Comparison of ENCODE assay signal across 30 cellular contexts in the genomic region with DNA sequence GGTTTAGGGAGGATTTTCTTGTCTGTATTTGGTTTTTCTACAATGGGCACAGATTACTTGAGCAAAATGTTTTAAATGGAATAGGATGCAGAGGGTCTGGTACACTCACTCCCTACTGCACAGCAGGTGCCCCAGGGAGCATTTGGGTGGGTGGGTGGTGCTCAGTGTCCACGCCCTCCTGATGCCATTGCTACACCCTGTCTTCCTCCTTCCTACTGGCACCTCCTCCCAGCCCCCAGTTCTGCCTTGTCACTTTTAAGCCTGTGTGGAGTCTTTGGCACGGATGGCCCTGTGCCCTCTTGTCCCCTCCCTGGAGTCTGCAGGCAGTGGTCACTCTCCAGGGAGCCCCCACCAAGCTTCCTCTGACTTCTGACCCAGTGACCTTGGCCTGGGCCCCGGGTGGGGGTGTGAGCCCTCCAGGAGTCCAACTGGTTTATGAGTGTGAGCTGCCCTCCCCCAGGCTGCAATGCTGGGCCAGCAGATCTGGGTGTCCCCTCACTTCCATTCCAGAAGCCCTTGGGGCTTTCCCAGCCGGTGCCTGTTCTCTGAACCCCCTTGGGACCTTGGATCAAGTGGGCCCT. TPM values are rescaled to one million over a fixed set of nuclear protein-coding genes. Genes with fewer than 3 reads are reported as not detected.
A peak's percentile ranks its signal among the peaks of the same experiment; 100 is the strongest.
DNase-seq lines count a peak whose midpoint lies in the region; ATAC-seq, FAIRE-seq and TF ChIP-seq lines count a peak whose summit lies in the region.
"Had no signal": no experiment of that assay in that cellular context is flagged by ENCODE, and none has a peak within 500 bp of the region (broad histone marks: within the 10 kb centered on the region; RNA-seq: fewer than 3 reads in every experiment).

No MANE protein-coding gene starts in this region.

- H3K14ac ChIP-seq in trophoblast cell (ENCODE audit: low read length), result no peak overlapping the region

- H3K27me3 Mint-ChIP-seq in endodermal cell (ENCODE audit: insufficient read depth), result no peaks in the 10 kb centered on the region
- H3K27me3 Mint-ChIP-seq: activated CD8-positive, alpha-beta memory T cell treated with anti-CD3 and anti-CD28 coated beads, Interleukin-2, amount 10 ng/mL, durations not matched to agents 7 days and 5 days; stimulated activated memory B cell treated with anti-CD40 and anti-IgM and Interleukin-4, amounts not matched to agents 10 μg/mL and 1 μg/mL and 100 μg/mL, for 72 hours had no signal

- H3K4ac ChIP-seq in trophoblast cell (ENCODE audit: low read depth, low read length), result peak overlapping the region; percentile 19

- H4K91ac ChIP-seq in trophoblast cell (ENCODE audit: low read depth, low read length), result no peak overlapping the region

- no peaks in the 10 kb centered on the region for H3K27me3 ChIP-seq in BE2C
- no peaks in the 10 kb centered on the region for H3K27me3 ChIP-seq in Peyer's patch
- H3K27me3 ChIP-seq in trophoblast cell (ENCODE audit: insufficient read depth, low read length), result no peaks in the 10 kb centered on the region
- H3K27me3 ChIP-seq in endodermal cell (ENCODE audit: control insufficient read depth, insufficient read depth, low read length, poor library complexity, severe bottlenecking), result no peaks in the 10 kb centered on the region
- H3K27me3 ChIP-seq: dorsolateral prefrontal cortex, right lobe of liver, suprapubic skin, vagina had no signal

- H3K4me1 Mint-ChIP-seq in endodermal cell, result peaks cover 39% of the 10 kb centered on the region
- H3K4me1 Mint-ChIP-seq: stimulated activated memory B cell treated with anti-CD40 and anti-IgM and Interleukin-4, amounts not matched to agents 10 μg/mL and 1 μg/mL and 100 μg/mL, for 72 hours had no signal

- H3K9ac ChIP-seq in trophoblast cell (ENCODE audit: low read length) (no peak overlapping the region), endodermal cell (ENCODE audit: extremely low read depth, low read length, poor library complexity, severe bottlenecking) (no peak overlapping the region)

- DNase-seq in BE2C (peak; percentile 35), Peyer's patch (no peak), islet precursor cell (peak; percentile 51), trophoblast cell (no peak), GM19239 (ENCODE audit: insufficient read length, low spot score) (no peak), endodermal cell (no peak), iPS-NIHi7 (ENCODE audit: extremely low spot score) (no peak)
- DNase-seq: activated CD4-positive, alpha-beta T cell treated with anti-CD3 and anti-CD28 coated beads for 4 hours; activated CD8-positive, alpha-beta memory T cell treated with anti-CD3 and anti-CD28 coated beads, Interleukin-2, amount 10 ng/mL, durations not matched to agents 7 days and 5 days; activated naive CD4-positive, alpha-beta T cell; activated T-cell treated with anti-CD3 and anti-CD28 coated beads, Interleukin-2, amount 50 U/mL, for 72 hours; cerebellar nuclear complex; dorsolateral prefrontal cortex; Karpas-422; lower lobe of right lung; MV-4-11; NCI-H146; NCI-H510A; posterior cingulate gyrus; right lobe of liver; stimulated activated CD4-positive, alpha-beta T cell treated with anti-CD3 and anti-CD28 coated beads, Interleukin-4, amount 100 ng/mL, for 24 hours had no signal

- H3K4me3 Mint-ChIP-seq in endodermal cell, result no peak overlapping the region
- H3K4me3 Mint-ChIP-seq: activated CD8-positive, alpha-beta memory T cell treated with anti-CD3 and anti-CD28 coated beads, Interleukin-2, amount 10 ng/mL, durations not matched to agents 7 days and 5 days; activated T-cell treated with anti-CD3 and anti-CD28 coated beads, Interleukin-2, amount 50 U/mL, for 72 hours; neural crest cell; stimulated activated memory B cell treated with anti-CD40 and anti-IgM and Interleukin-4, amounts not matched to agents 10 μg/mL and 1 μg/mL and 100 μg/mL, for 72 hours; T-helper 1 cell treated with Interleukin-12 subunit alpha and Interleukin-12 subunit beta and Interleukin-4 antibody, amounts not matched to agents 30 μg/mL and 1 μg/mL, for 36 hours had no signal

- no peak overlapping the region for H2BK5ac ChIP-seq in trophoblast cell (ENCODE audit: low read depth, low read length, poor library complexity)

- H3K4me1 ChIP-seq in BE2C (peaks cover 14% of the 10 kb centered on the region), Peyer's patch (peaks cover 0 to 54% (median 0%) of the 10 kb centered on the region in 4 donors), trophoblast cell (ENCODE audit: control insufficient read depth in 1 of 2, insufficient read depth in 2 of 2, low read length in 2 of 2) (peaks cover 16 to 41% of the 10 kb centered on the region in 2 experiments), endodermal cell (ENCODE audit: control insufficient read depth, insufficient read depth, low read length) (peaks cover 19% of the 10 kb centered on the region)

- no peaks in the 10 kb centered on the region for H3K79me2 ChIP-seq in trophoblast cell (ENCODE audit: control insufficient read depth, insufficient read depth, low read length, poor library complexity)

- H3K79me1 ChIP-seq in trophoblast cell (ENCODE audit: low read length), result peaks cover 5% of the 10 kb centered on the region

- H3K27ac ChIP-seq in Peyer's patch (peak overlapping the region in 3 of 4 donors; percentile 19 to 72 (median 58)), trophoblast cell (ENCODE audit: low read depth, low read length) (no peak overlapping the region), endodermal cell (ENCODE audit: low read depth, low read length) (no peak overlapping the region)
- H3K27ac ChIP-seq: dorsolateral prefrontal cortex, lower lobe of right lung, right lobe of liver, SK-N-MC, suprapubic skin, vagina had no signal

- H3K4me3 ChIP-seq in BE2C (ENCODE audit: low read depth, low read length), result no peak overlapping the region
- H3K4me3 ChIP-seq in Peyer's patch, result no peak overlapping the region
- no peak overlapping the region for H3K4me3 ChIP-seq in trophoblast cell (ENCODE audit: low read depth, low read length)
- H3K4me3 ChIP-seq in endodermal cell (ENCODE audit: low read length), result no peak overlapping the region
- H3K4me3 ChIP-seq: dorsolateral prefrontal cortex, lower lobe of right lung, right lobe of liver, SK-N-MC, suprapubic skin, vagina had no signal

- peak overlapping the region; percentile 17 for H2BK12ac ChIP-seq in trophoblast cell (ENCODE audit: low read length)

- ATAC-seq in GM21737 (IDR thresholded peaks at IDR 0.05; ENCODE audit: unreplicated experiment), result no peak
- ATAC-seq: activated CD8-positive, alpha-beta memory T cell treated with anti-CD3 and anti-CD28 coated beads, Interleukin-2, amount 10 ng/mL, durations not matched to agents 7 days and 5 days; activated T-cell treated with anti-CD3 and anti-CD28 coated beads, Interleukin-2, amount 50 U/mL, for 72 hours; HCT116; stimulated activated memory B cell treated with anti-CD40 and anti-IgM and Interleukin-4, amounts not matched to agents 10 μg/mL and 1 μg/mL and 100 μg/mL, for 72 hours had no signal

- no peak overlapping the region for H3K4me2 ChIP-seq in trophoblast cell (ENCODE audit: low read length)

- TF ChIP-seq POLR2A in Peyer's patch (IDR thresholded peaks at IDR 0.05), result no peak

- no peak overlapping the region for H3K27ac Mint-ChIP-seq in endodermal cell
- H3K27ac Mint-ChIP-seq: activated CD8-positive, alpha-beta memory T cell treated with anti-CD3 and anti-CD28 coated beads, Interleukin-2, amount 10 ng/mL, durations not matched to agents 7 days and 5 days; activated T-cell treated with anti-CD3 and anti-CD28 coated beads, Interleukin-2, amount 50 U/mL, for 72 hours; stimulated activated memory B cell treated with anti-CD40 and anti-IgM and Interleukin-4, amounts not matched to agents 10 μg/mL and 1 μg/mL and 100 μg/mL, for 72 hours; T-helper 1 cell treated with Interleukin-12 subunit alpha and Interleukin-12 subunit beta and Interleukin-4 antibody, amounts not matched to agents 30 μg/mL and 1 μg/mL, for 36 hours had no signal

- no peak overlapping the region for H3K18ac ChIP-seq in trophoblast cell (ENCODE audit: low read length)

- FAIRE-seq in GM19239 (lab: Jason Lieb, UNC), result no peak
- FAIRE-seq: endothelial cell of umbilical vein had no signal

- TF ChIP-seq CTCF in BE2C (IDR thresholded peaks at IDR 0.05; ENCODE audit: low read depth, low read length) (no peak), Peyer's patch (IDR thresholded peaks at IDR 0.05) (no peak), endodermal cell (conservative IDR thresholded peaks at IDR 0.05) (no peak)

- H2AK5ac ChIP-seq in trophoblast cell (ENCODE audit: low read length), result peak overlapping the region; percentile 38

- H4K12ac ChIP-seq in trophoblast cell (ENCODE audit: low read depth, low read length), result no peak overlapping the region

- H2BK120ac ChIP-seq in trophoblast cell (ENCODE audit: insufficient read depth, low read length, poor library complexity), result no peak overlapping the region

- H3K36me3 ChIP-seq in BE2C (no peaks in the 10 kb centered on the region), Peyer's patch (peaks cover 0 to 16% (median 0%) of the 10 kb centered on the region in 3 donors), trophoblast cell (ENCODE audit: control insufficient read depth in 1 of 2, insufficient read depth in 2 of 2, low read length in 2 of 2) (peaks cover 0 to 2% of the 10 kb centered on the region in 2 experiments), endodermal cell (ENCODE audit: control insufficient read depth, insufficient read depth, low read length) (no peaks in the 10 kb centered on the region)
- H3K36me3 ChIP-seq: right lobe of liver, suprapubic skin, vagina had no signal

- no peaks in the 10 kb centered on the region for H3K9me3 Mint-ChIP-seq in endodermal cell
- H3K9me3 Mint-ChIP-seq: activated T-cell treated with anti-CD3 and anti-CD28 coated beads, Interleukin-2, amount 50 U/mL, for 72 hours; neural crest cell; stimulated activated memory B cell treated with anti-CD40 and anti-IgM and Interleukin-4, amounts not matched to agents 10 μg/mL and 1 μg/mL and 100 μg/mL, for 72 hours; T-helper 1 cell treated with Interleukin-12 subunit alpha and Interleukin-12 subunit beta and Interleukin-4 antibody, amounts not matched to agents 30 μg/mL and 1 μg/mL, for 36 hours had no signal

- H3K9me3 ChIP-seq in BE2C (no peaks in the 10 kb centered on the region), Peyer's patch (no peaks in the 10 kb centered on the region), trophoblast cell (ENCODE audit: insufficient read depth, low read depth, low read length) (peaks cover 2% of the 10 kb centered on the region), endodermal cell (ENCODE audit: control insufficient read depth, low read length) (no peaks in the 10 kb centered on the region)
- H3K9me3 ChIP-seq: lower lobe of right lung, right lobe of liver, suprapubic skin, vagina had no signal

- H3K23ac ChIP-seq in trophoblast cell (ENCODE audit: low read length), result no peak overlapping the region

- WGBS in trophoblast cell (ENCODE audit: extremely low coverage, insufficient coverage, insufficient read length), result no CpG with 5 or more reads among the region's 4 CpGs
- WGBS in endodermal cell (ENCODE audit: insufficient coverage in 1 of 2, insufficient read length in 1 of 2), 2 experiments, result 91 to 92% methylated on average over 4 of the region's 4 CpGs

- H3K36me3 Mint-ChIP-seq in endodermal cell (ENCODE audit: low read depth), result peaks cover 13% of the 10 kb centered on the region
- H3K36me3 Mint-ChIP-seq: activated CD8-positive, alpha-beta memory T cell treated with anti-CD3 and anti-CD28 coated beads, Interleukin-2, amount 10 ng/mL, durations not matched to agents 7 days and 5 days; stimulated activated memory B cell treated with anti-CD40 and anti-IgM and Interleukin-4, amounts not matched to agents 10 μg/mL and 1 μg/mL and 100 μg/mL, for 72 hours had no signal

- no peak overlapping the region for H2AFZ ChIP-seq in trophoblast cell (ENCODE audit: insufficient read depth, low read length, poor library complexity)

- H4K8ac ChIP-seq in trophoblast cell (ENCODE audit: low read depth, low read length), result no peak overlapping the region

RNA-seq across cellular contexts. Expression of a gene that starts 15.5 kb away (rescaled TPM):
- polyA plus RNA-seq in BE2C (2012; ENCODE audit: insufficient read depth, insufficient read length, low read depth), result 2.7 TPM
- total RNA-seq in Peyer's patch (100 to 1,000 TPM; 221 to 563 (median 300) TPM), endodermal cell (100 to 1,000 TPM; 128 to 149 TPM)
- 25.4 and 29.0 TPM in 2 replicates for polyA plus RNA-seq in trophoblast cell (2013)
- 20.2 TPM for polyA plus RNA-seq in endodermal cell (2013, experiment 1 of 2)
- 16.5 TPM for polyA plus RNA-seq in endodermal cell (2013, experiment 2 of 2)

RNA-seq across cellular contexts. Expression of a gene that starts 24.7 kb away (rescaled TPM):
- polyA plus RNA-seq in BE2C (2012; ENCODE audit: insufficient read depth, insufficient read length, low read depth), result 71.6 TPM
- 10 to 100 TPM; 47.9 to 89.5 (median 80.0) TPM for total RNA-seq in Peyer's patch
- 10.4 and 11.3 TPM in 2 replicates for polyA plus RNA-seq in trophoblast cell (2013)
- 10 to 100 TPM; 37.7 to 39.1 TPM for total RNA-seq in endodermal cell
- 30.2 TPM for polyA plus RNA-seq in endodermal cell (2013, experiment 1 of 2)
- polyA plus RNA-seq in endodermal cell (2013, experiment 2 of 2), result 32.7 TPM

RNA-seq across cellular contexts. Expression of a gene that starts 25.7 kb away (rescaled TPM):
- polyA plus RNA-seq in BE2C (2012; ENCODE audit: insufficient read depth, insufficient read length, low read depth), result 28.5 TPM
- 10 to 100 TPM; 12.4 to 24.0 (median 17.3) TPM for total RNA-seq in Peyer's patch
- polyA plus RNA-seq in trophoblast cell (2013), result 5.6 and 5.7 TPM in 2 replicates
- total RNA-seq in endodermal cell, result 10 to 100 TPM; 26.4 to 31.0 TPM
- polyA plus RNA-seq in endodermal cell (2013, experiment 1 of 2), result 14.9 TPM
- 11.8 TPM for polyA plus RNA-seq in endodermal cell (2013, experiment 2 of 2)

RNA-seq across cellular contexts. Expression of a gene that starts 46.6 kb away (rescaled TPM):
- polyA plus RNA-seq in BE2C (2012; ENCODE audit: insufficient read depth, insufficient read length, low read depth), result 10.0 TPM
- total RNA-seq in Peyer's patch, result 1,000 to 10,000 TPM in 3 of 4 donors, 100 to 1,000 TPM in 1; 552 to 2,671 (median 1,951) TPM
- polyA plus RNA-seq in trophoblast cell (2013), result 8.3 and 8.9 TPM in 2 replicates
- total RNA-seq in endodermal cell, result 100 to 1,000 TPM in 1 of 2 donors, 10 to 100 TPM in 1; 89.0 to 123 TPM
- 22.2 TPM for polyA plus RNA-seq in endodermal cell (2013, experiment 1 of 2)
- 14.5 TPM for polyA plus RNA-seq in endodermal cell (2013, experiment 2 of 2)

Comparison
In these comparisons a context has a peak if more than half of its experiments do, and no peak if none do; other contexts are left out.
1. DNase-seq: peak in BE2C (single experiment) and islet precursor cell (single experiment); none in Peyer's patch (0 of 3), trophoblast cell (0 of 2), GM19239 (single experiment), endodermal cell (single experiment) and iPS-NIHi7 (single experiment).
2. H3K27ac ChIP-seq: peak in Peyer's patch (3 of 4); none in trophoblast cell (single experiment) and endodermal cell (single experiment).